ENCODE assay signal across 1 cellular context in the genomic region with DNA sequence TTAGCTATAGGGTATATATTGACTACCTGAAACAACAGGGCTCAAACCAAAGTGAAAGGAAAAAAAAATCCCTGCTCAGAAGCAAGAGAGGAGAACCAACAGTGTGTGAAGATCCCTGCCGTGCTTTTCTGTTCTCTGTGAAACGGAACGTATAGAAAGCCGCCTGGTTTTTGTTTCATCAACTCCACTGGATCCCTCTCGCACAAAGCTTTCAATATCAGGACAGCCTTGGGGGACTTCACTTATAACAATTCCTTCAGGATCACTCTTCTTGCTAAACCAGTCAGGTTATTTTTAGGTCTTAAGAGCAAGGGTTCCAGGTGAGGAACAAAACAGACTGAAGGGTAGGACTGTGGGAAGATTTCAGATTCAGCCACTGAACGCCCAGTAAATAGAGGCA.
TF ChIP-seq lines count a peak whose summit lies in the region.

No MANE protein-coding gene starts in this region.

TF ChIP-seq in IMR-90, 13 proteins besides CTCF, POLR2A, EP300 and RAD21 (continued from another document):
- TF ChIP-seq, protein P1, sequence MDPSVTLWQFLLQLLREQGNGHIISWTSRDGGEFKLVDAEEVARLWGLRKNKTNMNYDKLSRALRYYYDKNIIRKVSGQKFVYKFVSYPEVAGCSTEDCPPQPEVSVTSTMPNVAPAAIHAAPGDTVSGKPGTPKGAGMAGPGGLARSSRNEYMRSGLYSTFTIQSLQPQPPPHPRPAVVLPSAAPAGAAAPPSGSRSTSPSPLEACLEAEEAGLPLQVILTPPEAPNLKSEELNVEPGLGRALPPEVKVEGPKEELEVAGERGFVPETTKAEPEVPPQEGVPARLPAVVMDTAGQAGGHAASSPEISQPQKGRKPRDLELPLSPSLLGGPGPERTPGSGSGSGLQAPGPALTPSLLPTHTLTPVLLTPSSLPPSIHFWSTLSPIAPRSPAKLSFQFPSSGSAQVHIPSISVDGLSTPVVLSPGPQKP (IDR thresholded peaks at IDR 0.05; ENCODE audit: borderline replicate concordance, low read depth, low read length), result no peak
